9 cellular contexts compared by ENCODE assay signal in the genomic region with DNA sequence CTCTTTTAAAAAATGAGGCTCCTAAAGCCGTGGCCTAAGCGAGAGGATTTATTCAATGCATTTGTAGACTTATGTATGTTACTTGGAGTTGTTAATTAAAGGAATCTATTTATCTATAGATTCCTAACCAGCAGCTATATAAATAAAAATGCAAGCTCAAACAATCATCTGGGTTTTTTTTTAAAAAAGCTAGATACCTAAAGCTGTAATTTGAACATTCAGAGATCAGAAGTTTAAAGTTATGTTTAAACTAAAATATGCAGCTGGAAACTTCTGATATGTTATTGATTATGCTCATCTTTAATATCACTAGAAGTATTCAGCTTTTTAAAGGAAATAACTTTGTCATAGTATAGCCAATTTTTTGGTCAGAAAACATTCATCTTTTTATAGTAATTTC. TPM values are rescaled to one million over a fixed set of nuclear protein-coding genes. Genes with fewer than 3 reads are reported as not detected.
DNase-seq lines count a peak whose midpoint lies in the region; ATAC-seq and TF ChIP-seq lines count a peak whose summit lies in the region.
"Had no signal": no experiment of that assay in that cellular context is flagged by ENCODE, and none has a peak within 500 bp of the region (broad histone marks: within the 10 kb centered on the region; RNA-seq: fewer than 3 reads in every experiment).

No MANE protein-coding gene starts in this region.

- peaks cover 0 to 64% (median 0%) of the 10 kb centered on the region in 9 donors for H3K27me3 ChIP-seq in heart left ventricle
- H3K27me3 ChIP-seq in endocrine pancreas (ENCODE audit: control insufficient read depth, insufficient read depth, low read length): no peaks in the 10 kb centered on the region
- H3K27me3 ChIP-seq in naive thymus-derived CD4-positive, alpha-beta T cell (ENCODE audit: control insufficient read depth in 2 of 2, insufficient read depth in 2 of 2, low read length in 2 of 2): peaks cover 0 to 10% of the 10 kb centered on the region in 2 donors
- H3K27me3 ChIP-seq in uterus: no peaks in the 10 kb centered on the region

- H3K27me3 Mint-ChIP-seq in naive thymus-derived CD4-positive, alpha-beta T cell: peaks cover 70 to 90% (median 85%) of the 10 kb centered on the region in 5 donors

- H3K4me1 Mint-ChIP-seq in naive thymus-derived CD4-positive, alpha-beta T cell: peaks cover 22 to 52% (median 37%) of the 10 kb centered on the region in 7 donors

- CTCF ChIA-PET in naive thymus-derived CD4-positive, alpha-beta T cell (lab: Charles Lee): no interaction called here

- peaks cover 0 to 4% (median 0%) of the 10 kb centered on the region in 5 donors for H3K36me3 Mint-ChIP-seq in naive thymus-derived CD4-positive, alpha-beta T cell

- WGBS in heart left ventricle, 4 donors: 8 to 14% (median 11%) methylated on average over 2 of the region's 2 CpGs

- H3K9me3 ChIP-seq in heart left ventricle (no peaks in the 10 kb centered on the region), endocrine pancreas (ENCODE audit: control insufficient read depth, low read length) (no peaks in the 10 kb centered on the region), uterus (no peaks in the 10 kb centered on the region)
- no peaks in the 10 kb centered on the region for H3K9me3 ChIP-seq in naive thymus-derived CD4-positive, alpha-beta T cell (ENCODE audit: control insufficient read depth in 2 of 3, low read length in 3 of 3)

- TF ChIP-seq POLR2A in heart left ventricle (IDR thresholded peaks at IDR 0.05) (no peak), uterus (IDR thresholded peaks at IDR 0.05) (no peak)

- TF ChIP-seq CTCF in heart left ventricle (IDR thresholded peaks at IDR 0.05) (no peak), uterus (IDR thresholded peaks at IDR 0.05) (no peak)

- H3K36me3 ChIP-seq in heart left ventricle (no peaks in the 10 kb centered on the region), endocrine pancreas (ENCODE audit: control insufficient read depth, insufficient read depth, low read length) (peaks cover 3% of the 10 kb centered on the region), uterus (no peaks in the 10 kb centered on the region)
- H3K36me3 ChIP-seq in naive thymus-derived CD4-positive, alpha-beta T cell (ENCODE audit: control insufficient read depth in 2 of 3, insufficient read depth in 3 of 3, low read length in 3 of 3): no peaks in the 10 kb centered on the region

- H3K27ac Mint-ChIP-seq in naive thymus-derived CD4-positive, alpha-beta T cell: no peak overlapping the region

- peak overlapping the region; percentile 53 to 91 (median 74) for H3K4me3 ChIP-seq in heart left ventricle
- peak overlapping the region; percentile 97 for H3K4me3 ChIP-seq in endocrine pancreas (ENCODE audit: control insufficient read depth, insufficient read depth, low read length)
- no peak overlapping the region for H3K4me3 ChIP-seq in naive thymus-derived CD4-positive, alpha-beta T cell (ENCODE audit: low read length)
- peak overlapping the region; percentile 80 to 97 for H3K4me3 ChIP-seq in uterus

- no peak for DNase-seq in heart left ventricle
- no peak for DNase-seq in left cardiac atrium
- DNase-seq in naive thymus-derived CD4-positive, alpha-beta T cell: no peak
- DNase-seq in uterus: no peak
- no peak for DNase-seq in GM19240 (ENCODE audit: insufficient read length, low spot score)
- no peak for DNase-seq in stimulated activated CD4-positive, alpha-beta T cell treated with anti-CD3 and anti-CD28 coated beads, Interleukin-15, amount 100 ng/mL, for 24 hours
- DNase-seq: NCI-H2107 had no signal

- no peak for ATAC-seq in heart left ventricle
- ATAC-seq in left cardiac atrium: no peak
- ATAC-seq in naive thymus-derived CD4-positive, alpha-beta T cell: no peak
- no peak for ATAC-seq in GM21390 (IDR thresholded peaks at IDR 0.05; ENCODE audit: unreplicated experiment)

- H3K4me3 Mint-ChIP-seq in naive thymus-derived CD4-positive, alpha-beta T cell: peak overlapping the region in 6 of 10 donors; percentile 62 to 85 (median 82)

- intact Hi-C loops in heart left ventricle (cut with DNase I) (loop anchor here (1.0 to 10.0 kb wide), 14 partner anchors 41 to 1409 kb away; no protein-coding TSS in a partner anchor), left cardiac atrium (cut with DNase I) (loop anchor here in 1 of 2 donors (10.0 kb wide), 1 partner anchor 1599 kb away; no protein-coding TSS in a partner anchor), uterus (cut with DNase I; ENCODE audit: low total_unique reads) (loop anchor here (2.0 to 10.0 kb wide), 2 partner anchors 141 to 1209 kb away; no protein-coding TSS in a partner anchor)
- intact Hi-C loops in naive thymus-derived CD4-positive, alpha-beta T cell (cut with micrococcal nuclease): loop anchor here in 1 of 2 donors (2.0 kb wide), 1 partner anchor 141 kb away; no protein-coding TSS in a partner anchor

- peak overlapping the region; percentile 83 to 96 (median 92) for H3K27ac ChIP-seq in heart left ventricle
- H3K27ac ChIP-seq in naive thymus-derived CD4-positive, alpha-beta T cell (ENCODE audit: low read depth, low read length): no peak overlapping the region
- H3K27ac ChIP-seq in uterus: peak overlapping the region; percentile 96 to 100

- POLR2A ChIA-PET in naive thymus-derived CD4-positive, alpha-beta T cell (lab: Charles Lee): no interaction called here

- peaks cover 0 to 4% (median 0%) of the 10 kb centered on the region in 11 donors for H3K9me3 Mint-ChIP-seq in naive thymus-derived CD4-positive, alpha-beta T cell

- peaks cover 0 to 20% (median 2%) of the 10 kb centered on the region in 12 donors for H3K4me1 ChIP-seq in heart left ventricle
- H3K4me1 ChIP-seq in endocrine pancreas (ENCODE audit: control insufficient read depth, insufficient read depth, low read length): no peaks in the 10 kb centered on the region
- peaks cover 0 to 4% of the 10 kb centered on the region in 2 donors for H3K4me1 ChIP-seq in naive thymus-derived CD4-positive, alpha-beta T cell (ENCODE audit: control insufficient read depth in 2 of 2, insufficient read depth in 2 of 2, low read length in 2 of 2)
- no peaks in the 10 kb centered on the region for H3K4me1 ChIP-seq in uterus

- peak overlapping the region; percentile 36 for H3K9ac ChIP-seq in endocrine pancreas (ENCODE audit: control insufficient read depth, insufficient read depth, low read length)

RNA-seq across cellular contexts. Expression of a gene that starts 1.0 kb away (rescaled TPM):
- total RNA-seq in heart left ventricle (10 to 100 TPM; 21.3 to 50.8 (median 41.8) TPM), left cardiac atrium (10 to 100 TPM; 32.4 to 36.1 TPM), uterus (100 to 1,000 TPM; 110 to 418 (median 233) TPM)
- 10 to 100 TPM; 12.9 to 55.7 TPM for polyA plus RNA-seq in heart left ventricle
- total RNA-seq in naive thymus-derived CD4-positive, alpha-beta T cell: 1 to 10 TPM in 1 of 5 experiments, under 1 TPM in 2, not detected in 2; 0.05 to 5.6 (median 0.56) TPM
- polyA plus RNA-seq in naive thymus-derived CD4-positive, alpha-beta T cell: not detected
